ENCODE assay signal across 8 cellular contexts in genomic region chr22:20858615-20859416, GRCh38. TPM values are rescaled to one million over a fixed set of nuclear protein-coding genes. Genes with fewer than 3 reads are reported as not detected.
DNase-seq lines count a peak whose midpoint lies in the region; ATAC-seq and TF ChIP-seq lines count a peak whose summit lies in the region.

PI4KA (minus strand) TSS chr22:20858811; CDS start chr22:20858725, 86 bp downstream.
SNAP29 (plus strand) TSS chr22:20859007; CDS start chr22:20859111, 104 bp downstream.

- intact Hi-C loops in PC-9 (cut with micrococcal nuclease; ENCODE audit: unreplicated experiment), result loop anchor here (2.0 kb wide), 1 partner anchor 58 kb away; the partner anchor contains the start of gene CRKL

- DNase-seq in DMS153 (lab: John Stamatoyannopoulos, UW), result peak; percentile 97
- DNase-seq in Jurkat, Clone E6-1 (ENCODE audit: low read depth, low spot score), result peak; percentile 96
- peak; percentile 82 to 94 for DNase-seq in PC-9
- DNase-seq in activated T-cell treated with anti-CD3 and anti-CD28 coated beads, Interleukin-2, amount 50 U/mL, for 1 hour, result peak; percentile 96
- peak; percentile 60 for DNase-seq in epithelial cell of proximal tubule (ENCODE audit: low read depth)
- DNase-seq in mucosa of gallbladder (ENCODE audit: low spot score), result peak; percentile 99
- peak; percentile 98 for DNase-seq in stimulated activated CD8-positive, alpha-beta memory T cell treated with anti-CD3 and anti-CD28 coated beads, Interleukin-4, amount 100 ng/mL, for 24 hours (ENCODE audit: low read depth)

- H2AFZ ChIP-seq in PC-9, result peak within 1 kb of the TSS; percentile 89

- no peaks in the 10 kb centered on the region for H3K9me2 ChIP-seq in PC-9 (ENCODE audit: insufficient read depth)

- POLR2A ChIA-PET in PC-9 (lab: Charles Lee; ENCODE audit: unreplicated experiment), result no interaction called here

- TSS peak; percentile 74 for BruUV-seq in PC-9 (replicated peaks; lab: Mats Ljungman, UMichigan)

- peaks cover 6% of the 10 kb centered on the region for H3K4me1 ChIP-seq in PC-9 (replicated peaks; ENCODE audit: insufficient read depth)

- H3K79me2 ChIP-seq in PC-9 (ENCODE audit: low read depth), result peaks cover 32% of the 10 kb centered on the region

- no peaks in the 10 kb centered on the region; the same call in 1 of the 2 replicates for H4K20me1 ChIP-seq in PC-9 (ENCODE audit: insufficient read depth)

- no peak within 1 kb of the TSS for H3K27ac ChIP-seq in PC-9

- H3K4me3 ChIP-seq in Jurkat, Clone E6-1 (ENCODE audit: low read length), result peak within 1 kb of the TSS; percentile 89
- H3K4me3 ChIP-seq in PC-9 (peak within 1 kb of the TSS; percentile 90), epithelial cell of proximal tubule (ENCODE audit: low read depth, low read length) (peak within 1 kb of the TSS; percentile 79)

- TF ChIP-seq CTCF in PC-9 (conservative IDR thresholded peaks at IDR 0.05), result no peak
- no peak for TF ChIP-seq CTCF in epithelial cell of proximal tubule (conservative IDR thresholded peaks at IDR 0.05; ENCODE audit: low read depth, low read length)

- no peaks in the 10 kb centered on the region for H3K9me3 ChIP-seq in PC-9 (ENCODE audit: insufficient read depth, low read depth)

- CTCF ChIA-PET in PC-9 (lab: Charles Lee), result interaction anchor here (0.7 kb wide), 1 partner anchor 449 kb away, joined by 3 read pairs; no protein-coding TSS in a partner anchor

- H3K4me2 ChIP-seq in PC-9, result peak within 1 kb of the TSS; percentile 96

- 0 out of 2 replicates have a peak, but pooled peaks cover 5% of the 10 kb centered on the region for H3F3A ChIP-seq in PC-9 (ENCODE audit: insufficient read depth, low read depth)

- H3K36me3 ChIP-seq in PC-9 (ENCODE audit: low read depth), result no peaks in the 10 kb centered on the region

- ATAC-seq in GM21619 (IDR thresholded peaks at IDR 0.05; ENCODE audit: unreplicated experiment), result peak; percentile 90

- no peaks in the 10 kb centered on the region for H3K27me3 ChIP-seq in PC-9 (ENCODE audit: insufficient read depth, low read depth)

RNA-seq across cellular contexts. Expression of gene PI4KA, which starts in this region (rescaled TPM):
- 39.6 TPM for polyA plus RNA-seq in Jurkat, Clone E6-1 (2012; ENCODE audit: insufficient read depth, insufficient read length)
- total RNA-seq in PC-9 (2021), result 24.7 and 27.9 TPM in 2 replicates
- 24.1 and 30.5 TPM in 2 replicates for total RNA-seq in epithelial cell of proximal tubule
- total RNA-seq in mucosa of gallbladder, result 100 TPM

RNA-seq across cellular contexts. Expression of gene SNAP29, which starts in this region (rescaled TPM):
- polyA plus RNA-seq in Jurkat, Clone E6-1 (2012; ENCODE audit: insufficient read depth, insufficient read length), result 57.3 TPM
- total RNA-seq in PC-9 (2021), result 13.5 and 17.8 TPM in 2 replicates
- total RNA-seq in epithelial cell of proximal tubule, result 13.0 and 16.0 TPM in 2 replicates
- total RNA-seq in mucosa of gallbladder, result 34.6 TPM
